Comparison of ENCODE assay signal across 1 cellular context in the genomic region with DNA sequence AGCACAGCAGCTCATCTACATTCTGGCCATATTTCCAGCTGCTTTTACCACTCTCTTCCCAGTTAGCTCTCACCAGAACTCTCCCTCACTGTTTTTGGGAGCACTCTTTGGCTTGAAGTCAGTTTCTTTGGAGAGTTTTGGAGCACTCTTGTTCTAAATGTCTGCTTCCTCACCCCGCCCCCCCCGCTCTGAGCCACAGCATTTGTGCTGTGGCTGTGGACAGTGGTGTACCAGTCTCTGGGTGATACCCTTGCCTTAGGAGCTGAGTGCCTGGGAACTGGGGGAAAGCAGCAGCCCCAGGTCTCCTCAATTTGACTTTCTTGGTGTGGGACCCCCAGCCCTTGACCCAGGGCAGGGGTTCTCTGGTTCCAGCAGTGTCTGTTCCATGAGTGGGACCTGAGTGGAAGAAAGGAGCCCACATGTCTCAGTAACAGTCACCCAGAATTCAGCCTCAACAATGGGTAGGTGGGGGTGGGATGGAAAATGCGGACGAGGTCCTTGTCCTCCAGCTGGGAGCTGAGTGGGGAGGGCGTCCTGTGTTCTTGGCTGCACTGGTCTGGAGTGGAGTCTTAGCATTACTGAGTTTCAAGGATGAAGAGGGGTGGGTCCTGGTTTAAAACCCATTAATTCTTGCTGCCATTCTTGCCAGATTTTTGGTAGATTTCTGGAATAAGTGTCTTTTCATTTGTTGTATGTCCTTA.
TF ChIP-seq lines count a peak whose summit lies in the region.

No MANE protein-coding gene starts in this region.

TF ChIP-seq in GM23338, 12 proteins besides CTCF, POLR2A, EP300 and RAD21:
- TF ChIP-seq STAT1 (IDR thresholded peaks at IDR 0.05; ENCODE audit: unreplicated experiment): no peak
TF ChIP-seq in GM23338: peak in this region for 0.
